Comparison of ENCODE assay signal across 10 cellular contexts in the genomic region with DNA sequence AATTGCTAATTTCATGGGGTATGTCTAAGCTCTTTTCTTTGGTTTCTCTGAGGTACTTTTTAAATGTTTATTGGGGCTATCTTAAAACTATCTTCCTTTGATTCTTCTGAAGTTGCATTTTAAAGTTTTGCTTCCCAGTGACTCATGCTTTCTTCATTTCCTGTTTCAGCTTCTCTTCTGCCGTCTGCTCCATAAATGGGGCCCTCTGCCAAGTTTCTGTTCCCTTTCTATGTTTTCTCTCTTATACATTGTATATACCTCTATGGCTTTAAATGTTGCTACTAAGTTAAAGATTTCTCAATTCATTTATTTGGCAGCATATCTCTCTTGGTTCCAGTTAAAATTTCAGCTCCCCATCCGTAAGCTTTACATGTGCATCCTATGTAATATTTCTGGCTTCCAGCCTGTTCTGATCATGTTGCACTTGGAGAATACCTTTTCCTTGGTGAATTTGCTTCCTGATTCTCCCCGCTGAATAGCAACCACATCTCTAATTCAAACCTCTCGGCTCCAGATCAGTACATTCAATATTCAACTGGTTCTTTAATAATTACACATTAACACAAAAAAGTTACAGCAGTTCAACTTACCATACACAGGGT.
A peak's percentile ranks its signal among the peaks of the same experiment; 100 is the strongest.
DNase-seq lines count a peak whose midpoint lies in the region; ATAC-seq and TF ChIP-seq lines count a peak whose summit lies in the region.
"Had no signal": no experiment of that assay in that cellular context is flagged by ENCODE, and none has a peak within 500 bp of the region (broad histone marks: within the 10 kb centered on the region; RNA-seq: fewer than 3 reads in every experiment).

No MANE protein-coding gene starts in this region.

- no peaks in the 10 kb centered on the region for H3K9me3 ChIP-seq in HCT116 (ENCODE audit: control insufficient read depth in 1 of 2, insufficient read depth in 1 of 2, low read depth in 1 of 2, low read length in 2 of 2)
- H3K9me3 ChIP-seq: tibial artery had no signal

- POLR2A ChIA-PET in HCT116 (lab: Charles Lee) = no interaction called here

- peak overlapping the region; percentile 15; the same call in 1 of the 2 replicates for H3K9ac ChIP-seq in HCT116 (ENCODE audit: low read length)

- peak; percentile 68 for ATAC-seq in HCT116
- peak; percentile 78 for ATAC-seq in memory B cell (ENCODE audit: low read depth)

- DNase-seq in DMS 273 (lab: John Stamatoyannopoulos, UW; ENCODE audit: unreplicated experiment) (peak; percentile 18), DMS 273 treated with DMSO at 0.1 percent for 48 hours (lab: John Stamatoyannopoulos, UW) (no peak), HCT116 (ENCODE audit: low read depth, low spot score) (peak; percentile 29), LHCN-M2 (ENCODE audit: low read depth) (peak; percentile 79), memory B cell (ENCODE audit: low spot score in 2 of 2) (peak in 1 of 2 donors; percentile 39), cerebellum (ENCODE audit: low spot score) (no peak), NCI-H748 (lab: John Stamatoyannopoulos, UW; ENCODE audit: unreplicated experiment) (no peak)
- DNase-seq in activated naive CD8-positive, alpha-beta T cell treated with anti-CD3 and anti-CD28 coated beads for 36 hours = no peak

- H3K9me2 ChIP-seq in HCT116 (ENCODE audit: insufficient read depth) = no peaks in the 10 kb centered on the region

- intact Hi-C loops in HCT116 (cut with micrococcal nuclease) = loop anchor here (5.0 to 10.0 kb wide), 2 partner anchors 900 to 1673 kb away; no protein-coding TSS in a partner anchor

- H3K27me3 ChIP-seq in HCT116 (ENCODE audit: insufficient read depth, low read length) = no peaks in the 10 kb centered on the region
- H3K27me3 ChIP-seq: tibial artery had no signal

- peak overlapping the region; percentile 86 for H2AFZ ChIP-seq in HCT116 (ENCODE audit: low read depth, low read length, poor library complexity, severe bottlenecking)

- peak overlapping the region; percentile 77 for H3K27ac Mint-ChIP-seq in activated naive CD8-positive, alpha-beta T cell treated with anti-CD3 and anti-CD28 coated beads for 36 hours
- peak overlapping the region; percentile 59 for H3K27ac Mint-ChIP-seq in memory B cell

- H3K4me2 ChIP-seq in HCT116 (ENCODE audit: low read length) = peak overlapping the region; percentile 67

- peak overlapping the region; percentile 58 for H3K4me3 Mint-ChIP-seq in activated naive CD8-positive, alpha-beta T cell treated with anti-CD3 and anti-CD28 coated beads for 36 hours
- peak overlapping the region; percentile 4 for H3K4me3 Mint-ChIP-seq in memory B cell

- H4K20me1 ChIP-seq in HCT116 (ENCODE audit: insufficient read depth) = no peaks in the 10 kb centered on the region

- CTCF ChIA-PET in HCT116 (lab: Charles Lee) = no interaction called here

- H3K36me3 ChIP-seq in HCT116 (ENCODE audit: control insufficient read depth in 1 of 2, insufficient read depth in 2 of 2, low read length in 2 of 2) = no peaks in the 10 kb centered on the region
- H3K36me3 ChIP-seq: tibial artery had no signal

- peaks cover 10% of the 10 kb centered on the region for H3K36me3 Mint-ChIP-seq in activated naive CD8-positive, alpha-beta T cell treated with anti-CD3 and anti-CD28 coated beads for 36 hours
- no peaks in the 10 kb centered on the region for H3K36me3 Mint-ChIP-seq in memory B cell

- TF ChIP-seq RAD21 in HCT116 (IDR thresholded peaks at IDR 0.05; ENCODE audit: low read depth) = no peak

- H3K27ac ChIP-seq in HCT116 (ENCODE audit: low read depth, low read length) = peak overlapping the region; percentile 36; the same call in 1 of the 2 replicates
- H3K27ac ChIP-seq: 22Rv1, tibial artery had no signal

- RAD21 ChIA-PET in HCT116 (lab: Charles Lee; ENCODE audit: low non-redundant PET in 1 of 2, low total read pairs in 2 of 2, uncharacterized antibody in 2 of 2, unreplicated experiment in 2 of 2) = no interaction called here

- H3K79me2 ChIP-seq in HCT116 (ENCODE audit: insufficient read depth, low read length) = no peaks in the 10 kb centered on the region

- no TSS peak for BruUV-seq in HCT116 (replicated peaks; lab: Mats Ljungman, UMichigan)

- H3K9me3 Mint-ChIP-seq in activated naive CD8-positive, alpha-beta T cell treated with anti-CD3 and anti-CD28 coated beads for 36 hours = peaks cover 1% of the 10 kb centered on the region
- no peaks in the 10 kb centered on the region for H3K9me3 Mint-ChIP-seq in memory B cell

- no peak for TF ChIP-seq POLR2A in HCT116 (IDR thresholded peaks at IDR 0.05; ENCODE audit: borderline replicate concordance, extremely low read depth, insufficient read depth, insufficient read length)

- no peaks in the 10 kb centered on the region for H3K27me3 Mint-ChIP-seq in activated naive CD8-positive, alpha-beta T cell treated with anti-CD3 and anti-CD28 coated beads for 36 hours
- no peaks in the 10 kb centered on the region for H3K27me3 Mint-ChIP-seq in memory B cell

- H3K4me1 ChIP-seq in HCT116 (ENCODE audit: control insufficient read depth in 1 of 2, insufficient read depth in 2 of 2, low read length in 2 of 2) = peaks cover 9 to 20% of the 10 kb centered on the region in 2 experiments; a peak in 3 of 4 replicates
- H3K4me1 ChIP-seq: tibial artery had no signal

- peaks cover 42% of the 10 kb centered on the region for H3K4me1 Mint-ChIP-seq in activated naive CD8-positive, alpha-beta T cell treated with anti-CD3 and anti-CD28 coated beads for 36 hours
- H3K4me1 Mint-ChIP-seq in memory B cell = peaks cover 40% of the 10 kb centered on the region

- no peak for TF ChIP-seq CTCF in HCT116 (IDR thresholded peaks at IDR 0.05 in 2 of 3, conservative IDR thresholded peaks at IDR 0.05 in 1 of 3; ENCODE audit: borderline replicate concordance in 1 of 3, insufficient read depth in 1 of 3, low read depth in 2 of 3, low read length in 2 of 3)

- peak overlapping the region in 1 of 2 experiments; percentile 31; a peak in 1 of 4 replicates for H3K4me3 ChIP-seq in HCT116 (replicated peaks in 1 of 2; ENCODE audit: low read depth in 1 of 2, low read length in 2 of 2)
- H3K4me3 ChIP-seq: tibial artery had no signal

TF ChIP-seq in HCT116, 20 proteins besides CTCF, POLR2A, EP300 and RAD21 (continues in another document):
- no peak for TF ChIP-seq ZNF274 (IDR thresholded peaks at IDR 0.05; ENCODE audit: low read depth, low read length)
- TF ChIP-seq ELF1 (IDR thresholded peaks at IDR 0.05; ENCODE audit: borderline replicate concordance, low read depth) = no peak
- TF ChIP-seq, protein P1, sequence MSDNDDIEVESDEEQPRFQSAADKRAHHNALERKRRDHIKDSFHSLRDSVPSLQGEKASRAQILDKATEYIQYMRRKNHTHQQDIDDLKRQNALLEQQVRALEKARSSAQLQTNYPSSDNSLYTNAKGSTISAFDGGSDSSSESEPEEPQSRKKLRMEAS (IDR thresholded peaks at IDR 0.05) = no peak
- no peak for TF ChIP-seq EZH2phosphoT487 (IDR thresholded peaks at IDR 0.05; ENCODE audit: borderline replicate concordance)
- TF ChIP-seq POLR2AphosphoS5 (IDR thresholded peaks at IDR 0.05; ENCODE audit: low read depth, low read length) = no peak
- TF ChIP-seq SP1 (IDR thresholded peaks at IDR 0.05; ENCODE audit: low read depth) = peak; percentile 60
- TF ChIP-seq, protein P2, sequence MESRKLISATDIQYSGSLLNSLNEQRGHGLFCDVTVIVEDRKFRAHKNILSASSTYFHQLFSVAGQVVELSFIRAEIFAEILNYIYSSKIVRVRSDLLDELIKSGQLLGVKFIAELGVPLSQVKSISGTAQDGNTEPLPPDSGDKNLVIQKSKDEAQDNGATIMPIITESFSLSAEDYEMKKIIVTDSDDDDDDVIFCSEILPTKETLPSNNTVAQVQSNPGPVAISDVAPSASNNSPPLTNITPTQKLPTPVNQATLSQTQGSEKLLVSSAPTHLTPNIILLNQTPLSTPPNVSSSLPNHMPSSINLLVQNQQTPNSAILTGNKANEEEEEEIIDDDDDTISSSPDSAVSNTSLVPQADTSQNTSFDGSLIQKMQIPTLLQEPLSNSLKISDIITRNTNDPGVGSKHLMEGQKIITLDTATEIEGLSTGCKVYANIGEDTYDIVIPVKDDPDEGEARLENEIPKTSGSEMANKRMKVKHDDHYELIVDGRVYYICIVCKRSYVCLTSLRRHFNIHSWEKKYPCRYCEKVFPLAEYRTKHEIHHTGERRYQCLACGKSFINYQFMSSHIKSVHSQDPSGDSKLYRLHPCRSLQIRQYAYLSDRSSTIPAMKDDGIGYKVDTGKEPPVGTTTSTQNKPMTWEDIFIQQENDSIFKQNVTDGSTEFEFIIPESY (IDR thresholded peaks at IDR 0.05; ENCODE audit: extremely low read depth, insufficient replicate concordance, low read length) = no peak
- peak; percentile 53 for TF ChIP-seq CEBPB (IDR thresholded peaks at IDR 0.05; ENCODE audit: low read depth)
- no peak for TF ChIP-seq ZFX (IDR thresholded peaks at IDR 0.05)
- no peak for TF ChIP-seq EGR1 (IDR thresholded peaks at IDR 0.05; ENCODE audit: low read depth)
- TF ChIP-seq SIN3A (IDR thresholded peaks at IDR 0.05; ENCODE audit: low read depth) = no peak
- peak; percentile 75 for TF ChIP-seq FOSL1 (IDR thresholded peaks at IDR 0.05; ENCODE audit: low read depth)
- peak; percentile 83 for TF ChIP-seq TCF7L2 (IDR thresholded peaks at IDR 0.05; ENCODE audit: borderline replicate concordance, extremely low read depth, insufficient read depth, insufficient read length)
- peak; percentile 66 for TF ChIP-seq JUND (IDR thresholded peaks at IDR 0.05)

Comparison
In these comparisons a context has a peak if more than half of its experiments do, and no peak if none do; other contexts are left out.
1. DNase-seq: peak in DMS 273 (single experiment), HCT116 (single experiment) and LHCN-M2 (single experiment); none in DMS 273 treated with DMSO at 0.1 percent for 48 hours (single experiment), activated naive CD8-positive, alpha-beta T cell treated with anti-CD3 and anti-CD28 coated beads for 36 hours (single experiment), cerebellum (single experiment) and NCI-H748 (single experiment).